ENCODE assay signal across 11 cellular contexts in genomic region chr10:17024461-17024860, GRCh38.
DNase-seq lines count a peak whose midpoint lies in the region; ATAC-seq and TF ChIP-seq lines count a peak whose summit lies in the region.
"Had no signal": no experiment of that assay in that cellular context is flagged by ENCODE, and none has a peak within 500 bp of the region (broad histone marks: within the 10 kb centered on the region; RNA-seq: fewer than 3 reads in every experiment).

No MANE protein-coding gene starts in this region.

- 92 to 97% methylated on average over 3 to 4 of the region's 4 CpGs for whole genome bisulfite sequencing in mesodermal cell (ENCODE audit: insufficient coverage in 2 of 2), 2 experiments
- 99 to 100% methylated on average over 4 of the region's 4 CpGs for WGBS in tibial nerve, 2 donors
- 96 to 100% (median 97%) methylated on average over 4 of the region's 4 CpGs for WGBS in adrenal gland, 4 donors

- TF ChIP-seq EP300 in tibial nerve (IDR thresholded peaks at IDR 0.05), result no peak

- H3K4me3 Mint-ChIP-seq in activated naive CD4-positive, alpha-beta T cell treated with anti-CD3 and anti-CD28 coated beads, Interleukin-2, amount 50 U/mL, for 24 hours, result peak overlapping the region; percentile 59

- H3K27me3 ChIP-seq in tibial nerve (no peaks in the 10 kb centered on the region), adrenal gland (no peaks in the 10 kb centered on the region)
- H3K27me3 ChIP-seq: ovary had no signal

- H3K36me3 ChIP-seq in mesodermal cell (ENCODE audit: control insufficient read depth, insufficient read depth, low read length), result no peaks in the 10 kb centered on the region
- H3K36me3 ChIP-seq in tibial nerve, result no peaks in the 10 kb centered on the region
- H3K36me3 ChIP-seq in adrenal gland (replicated peaks in 1 of 2), result no peaks in the 10 kb centered on the region
- H3K36me3 ChIP-seq: ovary had no signal

- peak overlapping the region; percentile 79 for H3K27ac Mint-ChIP-seq in activated naive CD4-positive, alpha-beta T cell treated with anti-CD3 and anti-CD28 coated beads, Interleukin-2, amount 50 U/mL, for 24 hours
- H3K27ac Mint-ChIP-seq in activated naive CD4-positive, alpha-beta T cell treated with anti-CD3 and anti-CD28 coated beads, Interleukin-2, amount 50 U/mL, for 72 hours, result peak overlapping the region; percentile 88 to 97

- no peaks in the 10 kb centered on the region for H3K9me3 Mint-ChIP-seq in activated naive CD4-positive, alpha-beta T cell treated with anti-CD3 and anti-CD28 coated beads, Interleukin-2, amount 50 U/mL, for 24 hours
- H3K9me3 Mint-ChIP-seq in activated naive CD4-positive, alpha-beta T cell treated with anti-CD3 and anti-CD28 coated beads, Interleukin-2, amount 50 U/mL, for 72 hours, result peaks cover 2 to 7% of the 10 kb centered on the region in 2 donors

- H3K27ac ChIP-seq in mesodermal cell (ENCODE audit: low read depth, low read length, severe bottlenecking) (peak overlapping the region; percentile 97), tibial nerve (peak overlapping the region; percentile 32 to 87 (median 74)), adrenal gland (no peak overlapping the region)
- H3K27ac ChIP-seq: ovary had no signal

- ATAC-seq in activated naive CD4-positive, alpha-beta T cell treated with anti-CD3 and anti-CD28 coated beads, Interleukin-2, amount 50 U/mL, for 72 hours, result no peak

- H3K9me3 ChIP-seq in mesodermal cell (ENCODE audit: control insufficient read depth, low read length), result peaks cover 3% of the 10 kb centered on the region
- H3K9me3 ChIP-seq in tibial nerve, result no peaks in the 10 kb centered on the region
- no peaks in the 10 kb centered on the region for H3K9me3 ChIP-seq in adrenal gland (replicated peaks in 1 of 3)
- H3K9me3 ChIP-seq: ovary had no signal

- peaks cover 73% of the 10 kb centered on the region for H3K4me1 Mint-ChIP-seq in activated naive CD4-positive, alpha-beta T cell treated with anti-CD3 and anti-CD28 coated beads, Interleukin-2, amount 50 U/mL, for 24 hours

- TF ChIP-seq POLR2A in tibial nerve (IDR thresholded peaks at IDR 0.05), result no peak
- TF ChIP-seq POLR2A in adrenal gland (IDR thresholded peaks at IDR 0.05), result no peak

- peaks cover 6% of the 10 kb centered on the region for H3K36me3 Mint-ChIP-seq in activated naive CD4-positive, alpha-beta T cell treated with anti-CD3 and anti-CD28 coated beads, Interleukin-2, amount 50 U/mL, for 24 hours
- peaks cover 3 to 7% of the 10 kb centered on the region in 2 donors for H3K36me3 Mint-ChIP-seq in activated naive CD4-positive, alpha-beta T cell treated with anti-CD3 and anti-CD28 coated beads, Interleukin-2, amount 50 U/mL, for 72 hours

- no peak for TF ChIP-seq CTCF in tibial nerve (IDR thresholded peaks at IDR 0.05)
- no peak for TF ChIP-seq CTCF in GM13976 (IDR thresholded peaks at IDR 0.05; ENCODE audit: borderline replicate concordance, control extremely low read depth, extremely low read depth, insufficient read depth, missing control alignments)
- TF ChIP-seq CTCF in adrenal gland (IDR thresholded peaks at IDR 0.05), result no peak

- H3K4me3 ChIP-seq in mesodermal cell (ENCODE audit: extremely low read depth, insufficient read depth, low read length, poor library complexity, severe bottlenecking) (no peak overlapping the region), tibial nerve (no peak overlapping the region), adrenal gland (no peak overlapping the region)
- H3K4me3 ChIP-seq: ovary had no signal

- H3K27me3 Mint-ChIP-seq in activated naive CD4-positive, alpha-beta T cell treated with anti-CD3 and anti-CD28 coated beads, Interleukin-2, amount 50 U/mL, for 24 hours, result no peaks in the 10 kb centered on the region

- in situ Hi-C loops in GM13976 (cut with MboI; ENCODE audit: low sequenced_read_pairs, unreplicated experiment), result loop anchor here (10.0 kb wide), 1 partner anchor 210 kb away; no protein-coding TSS in a partner anchor

- peaks cover 64% of the 10 kb centered on the region for H3K4me1 ChIP-seq in mesodermal cell (ENCODE audit: control insufficient read depth, insufficient read depth, low read length, poor library complexity, severe bottlenecking)
- H3K4me1 ChIP-seq in tibial nerve, result peaks cover 0 to 67% (median 48%) of the 10 kb centered on the region in 4 donors
- H3K4me1 ChIP-seq in adrenal gland (replicated peaks in 1 of 2), result peaks cover 3 to 26% of the 10 kb centered on the region in 2 donors

- intact Hi-C loops in adrenal gland (cut with DNase I), result loop anchor here in 1 of 2 donors (10.0 kb wide), 1 partner anchor 170 kb away; no protein-coding TSS in a partner anchor

- DNase-seq in activated naive CD4-positive, alpha-beta T cell treated with anti-CD3 and anti-CD28 coated beads, Interleukin-2, amount 50 U/mL, for 16 hours, result no peak
- no peak for DNase-seq in activated naive CD4-positive, alpha-beta T cell treated with anti-CD3 and anti-CD28 coated beads, Interleukin-2, amount 50 U/mL, for 72 hours (ENCODE audit: low spot score in 2 of 2)
- DNase-seq in tibial nerve (ENCODE audit: low spot score in 2 of 2) (no peak), GM13976 (ENCODE audit: low spot score) (no peak), hypothalamus (lab: John Stamatoyannopoulos, UW) (no peak), adrenal gland (no peak)
- DNase-seq: anterior cingulate cortex, NCI-H187 treated with DMSO at 0.1 percent for 48 hours, ovary had no signal

Comparison
In these comparisons a context has a peak if more than half of its experiments do, and no peak if none do; other contexts are left out.
1. H3K27ac ChIP-seq: peak in mesodermal cell (single experiment) and tibial nerve (4 of 4); none in adrenal gland (0 of 5).